1 cellular context compared by ENCODE assay signal in the genomic region with DNA sequence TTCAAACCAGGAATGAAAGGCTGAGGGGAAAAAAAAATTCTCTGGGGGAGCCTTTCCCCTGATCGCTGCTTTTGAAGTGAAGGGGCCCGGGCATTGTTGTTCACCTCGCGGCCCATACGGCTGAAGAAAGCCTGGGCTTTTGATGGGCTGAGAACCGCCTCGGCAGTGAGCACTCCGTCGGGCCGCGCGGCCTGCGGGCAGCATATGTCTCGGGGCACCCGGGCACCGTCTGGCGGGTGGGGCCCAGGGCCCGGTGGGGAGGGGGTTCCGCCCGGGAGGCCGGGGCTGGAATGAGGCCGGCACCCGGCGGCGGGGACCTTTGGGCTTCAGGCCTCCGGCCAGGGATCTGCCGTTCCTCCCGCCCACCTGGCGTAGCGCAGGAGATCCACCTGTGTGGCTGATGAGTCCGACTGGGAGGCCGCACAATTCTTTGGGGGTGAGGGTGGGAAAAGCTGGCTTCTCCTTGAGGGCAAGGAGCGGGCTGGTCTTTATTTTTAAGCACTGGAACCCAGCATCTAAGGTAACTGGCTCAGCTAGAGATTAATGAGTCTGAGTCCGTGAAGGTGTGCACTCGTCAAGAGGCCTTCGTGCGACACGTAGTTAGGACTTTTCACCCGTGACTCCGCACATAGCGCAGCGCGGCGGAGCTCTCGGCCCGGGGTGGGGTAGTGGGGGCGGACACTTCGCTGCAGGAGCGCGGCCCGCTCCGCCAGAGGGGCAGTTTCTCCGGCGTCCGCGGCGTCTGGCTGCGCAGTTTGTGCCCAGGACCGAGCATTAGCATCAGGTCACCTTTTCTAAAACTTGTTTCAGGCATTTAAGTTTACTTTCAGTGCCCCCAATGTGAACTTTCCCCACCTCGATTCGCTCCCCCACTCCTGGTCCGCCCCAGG.
TF ChIP-seq lines count a peak whose summit lies in the region.

No MANE protein-coding gene starts in this region.

TF ChIP-seq in HEK293, 187 proteins besides CTCF, POLR2A, EP300 and RAD21 (continued from another document):
- TF ChIP-seq PATZ1 (tag by site-specific recombination; IDR thresholded peaks at IDR 0.05) (no peak), ZNF24 (tag by site-specific recombination; IDR thresholded peaks at IDR 0.05) (no peak)
